Comparison of ENCODE assay signal across 22 cellular contexts in the genomic region with DNA sequence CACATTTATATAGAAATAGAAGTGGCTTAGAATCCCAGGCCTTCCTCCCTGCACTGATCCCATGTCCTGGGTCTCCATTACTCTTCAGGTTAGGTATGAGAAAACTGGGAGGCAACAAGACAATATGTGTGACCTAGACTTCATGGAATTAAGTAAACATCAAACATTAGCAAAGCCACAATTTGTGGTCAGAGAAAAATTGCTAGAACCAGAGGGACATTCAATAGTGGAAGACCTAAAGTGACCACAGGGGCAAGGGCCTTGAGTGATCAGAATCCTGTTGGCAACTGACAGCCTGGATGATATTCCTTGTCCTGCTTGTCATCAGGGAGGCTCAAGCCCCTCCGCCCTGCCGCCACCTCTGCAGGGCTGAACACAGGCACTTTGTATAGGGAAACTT.
"Had no signal": no experiment of that assay in that cellular context is flagged by ENCODE, and none has a peak within 500 bp of the region (broad histone marks: within the 10 kb centered on the region; RNA-seq: fewer than 3 reads in every experiment).

No MANE protein-coding gene starts in this region.

- DNase-seq: activated CD4-positive, alpha-beta T cell treated with anti-CD3 and anti-CD28 coated beads, Interleukin-2, amount 50 U/mL, for 1 hour; activated CD8-positive, alpha-beta memory T cell treated with anti-CD3 and anti-CD28 coated beads, Interleukin-2, amount 50 U/mL, for 48 hours; activated effector memory CD4-positive, alpha-beta T cell treated with Interleukin-2 at 50 U/mL for 16 hours; activated naive CD4-positive, alpha-beta T cell treated with anti-CD3 and anti-CD28 coated beads, Interleukin-2, amount 50 U/mL, for 16 hours; activated T-cell treated with anti-CD3 and anti-CD28 coated beads, Interleukin-2, amount 50 U/mL, for 48 hours; aorta; effector memory CD4-positive, alpha-beta T cell; left cardiac atrium; midbrain; SK-N-SH; small intestine; stimulated activated CD4-positive, alpha-beta T cell treated with anti-CD3 and anti-CD28 coated beads, Interleukin-4, amount 100 ng/mL, for 4 hours; T-helper 1 cell; T-helper 9 cell; thyroid gland; uterus had no signal

- H3K27me3 ChIP-seq: hepatocyte, right atrium auricular region, thyroid gland, uterus had no signal

- H3K4me1 Mint-ChIP-seq: stimulated activated memory B cell treated with anti-CD40 and anti-IgM and Interleukin-4, amounts not matched to agents 10 μg/mL and 1 μg/mL and 100 μg/mL, for 72 hours had no signal

- H3K4me3 ChIP-seq: hepatocyte, right atrium auricular region, thyroid gland, uterus had no signal

- H3K27ac ChIP-seq: hepatocyte had no signal

- ATAC-seq: left cardiac atrium; stimulated activated memory B cell treated with anti-CD40 and anti-IgM and Interleukin-4, amounts not matched to agents 10 μg/mL and 1 μg/mL and 100 μg/mL, for 72 hours had no signal

- H3K9me3 Mint-ChIP-seq: dendritic cell treated with granulocyte-macrophage colony-stimulating factor and Interleukin-4, amounts not matched to agents 40 ng/mL and 50 ng/mL, for 4 days; stimulated activated memory B cell treated with anti-CD40 and anti-IgM and Interleukin-4, amounts not matched to agents 10 μg/mL and 1 μg/mL and 100 μg/mL, for 72 hours had no signal

- H3K4me3 Mint-ChIP-seq: dendritic cell treated with granulocyte-macrophage colony-stimulating factor and Interleukin-4, amounts not matched to agents 40 ng/mL and 50 ng/mL, for 4 days; neural crest cell; stimulated activated memory B cell treated with anti-CD40 and anti-IgM and Interleukin-4, amounts not matched to agents 10 μg/mL and 1 μg/mL and 100 μg/mL, for 72 hours had no signal

- H3K36me3 ChIP-seq: right atrium auricular region, thyroid gland, uterus had no signal

- H3K9ac ChIP-seq: SK-N-SH had no signal

- H3K9me3 ChIP-seq: right atrium auricular region, SK-N-SH, thyroid gland, uterus had no signal

- H3K27ac Mint-ChIP-seq: dendritic cell treated with granulocyte-macrophage colony-stimulating factor and Interleukin-4, amounts not matched to agents 40 ng/mL and 50 ng/mL, for 4 days; progenitor cell of endocrine pancreas; stimulated activated memory B cell treated with anti-CD40 and anti-IgM and Interleukin-4, amounts not matched to agents 10 μg/mL and 1 μg/mL and 100 μg/mL, for 72 hours had no signal

- H3K36me3 Mint-ChIP-seq: stimulated activated memory B cell treated with anti-CD40 and anti-IgM and Interleukin-4, amounts not matched to agents 10 μg/mL and 1 μg/mL and 100 μg/mL, for 72 hours had no signal

- H3K27me3 Mint-ChIP-seq: dendritic cell treated with granulocyte-macrophage colony-stimulating factor and Interleukin-4, amounts not matched to agents 40 ng/mL and 50 ng/mL, for 4 days; stimulated activated memory B cell treated with anti-CD40 and anti-IgM and Interleukin-4, amounts not matched to agents 10 μg/mL and 1 μg/mL and 100 μg/mL, for 72 hours had no signal
